In genomic region chr3:177574232-177574856, GRCh38 we compare ENCODE assay signal across 11 cellular contexts.
DNase-seq lines count a peak whose midpoint lies in the region; ATAC-seq and TF ChIP-seq lines count a peak whose summit lies in the region.
"Had no signal": no experiment of that assay in that cellular context is flagged by ENCODE, and none has a peak within 500 bp of the region (broad histone marks: within the 10 kb centered on the region; RNA-seq: fewer than 3 reads in every experiment).

No MANE protein-coding gene starts in this region.

- DNase-seq in H9, result peak; percentile 55
- peak; percentile 71 for DNase-seq in fibroblast of villous mesenchyme (ENCODE audit: low read depth)
- peak; percentile 15 for DNase-seq in progenitor cell of endocrine pancreas (ENCODE audit: low spot score, unreplicated experiment)
- DNase-seq in SK-N-DZ (ENCODE audit: low spot score), result no peak
- DNase-seq in stimulated activated CD4-positive, alpha-beta T cell treated with anti-CD3 and anti-CD28 coated beads, Interleukin-12 subunit alpha, Interleukin-12 subunit beta, amount 100 ng/mL, for 4 hours, result no peak
- DNase-seq in PC-9, result no peak
- DNase-seq: PC-3 had no signal

- H3K36me3 Mint-ChIP-seq in H9 (ENCODE audit: insufficient read depth in 1 of 3, low read depth in 3 of 3), result peaks cover 0 to 10% (median 4%) of the 10 kb centered on the region in 3 experiments; a peak in 4 of 7 replicates
- no peaks in the 10 kb centered on the region for H3K36me3 Mint-ChIP-seq in progenitor cell of endocrine pancreas (ENCODE audit: insufficient read depth)
- H3K36me3 Mint-ChIP-seq: stimulated activated memory B cell treated with anti-CD40 and anti-IgM and Interleukin-4, amounts not matched to agents 10 μg/mL and 1 μg/mL and 100 μg/mL, for 72 hours had no signal

- no peak for TF ChIP-seq CTCF in H9 (conservative IDR thresholded peaks at IDR 0.05)
- no peak for TF ChIP-seq CTCF in fibroblast of villous mesenchyme (IDR thresholded peaks at IDR 0.05; ENCODE audit: insufficient read depth, low read depth, low read length)
- TF ChIP-seq CTCF in progenitor cell of endocrine pancreas (IDR thresholded peaks at IDR 0.05; ENCODE audit: unreplicated experiment), result no peak
- TF ChIP-seq CTCF in PC-9 (conservative IDR thresholded peaks at IDR 0.05), result no peak

- no peak overlapping the region for H3K4ac ChIP-seq in H9 (ENCODE audit: low read depth, low read length)

- no peak overlapping the region for H3K14ac ChIP-seq in H9 (ENCODE audit: insufficient read depth, low read length)

- H3K79me1 ChIP-seq in H9 (ENCODE audit: insufficient read depth, low read depth, low read length, poor library complexity, severe bottlenecking), result no peaks in the 10 kb centered on the region

- BruUV-seq in PC-9 (replicated peaks; lab: Mats Ljungman, UMichigan), result no TSS peak

- no peak overlapping the region for H4K8ac ChIP-seq in H9 (replicated peaks; ENCODE audit: insufficient read length, low read depth, low read length)

- H2BK12ac ChIP-seq in H9 (ENCODE audit: insufficient read length, low read depth, low read length), result no peak overlapping the region

- no peak overlapping the region for H3K18ac ChIP-seq in H9 (ENCODE audit: insufficient read length, low read depth, low read length)

- no peak overlapping the region for H3K9ac ChIP-seq in H9 (ENCODE audit: extremely low read depth, insufficient read length, low read length)

- H2BK5ac ChIP-seq in H9 (ENCODE audit: insufficient read length, low read length), result no peak overlapping the region

- peaks cover 5 to 7% of the 10 kb centered on the region in 2 experiments; a peak in 4 of 5 replicates for H3K9me3 Mint-ChIP-seq in H9
- no peaks in the 10 kb centered on the region for H3K9me3 Mint-ChIP-seq in progenitor cell of endocrine pancreas (ENCODE audit: low read depth)
- H3K9me3 Mint-ChIP-seq: stimulated activated memory B cell treated with anti-CD40 and anti-IgM and Interleukin-4, amounts not matched to agents 10 μg/mL and 1 μg/mL and 100 μg/mL, for 72 hours had no signal

- H2BK120ac ChIP-seq in H9 (ENCODE audit: low read depth, low read length, poor library complexity, severe bottlenecking), result no peak overlapping the region

- H3K4me3 Mint-ChIP-seq in H9 (no peak overlapping the region), progenitor cell of endocrine pancreas (ENCODE audit: low read depth) (no peak overlapping the region)
- H3K4me3 Mint-ChIP-seq: stimulated activated memory B cell treated with anti-CD40 and anti-IgM and Interleukin-4, amounts not matched to agents 10 μg/mL and 1 μg/mL and 100 μg/mL, for 72 hours had no signal

- peaks cover 30 to 34% of the 10 kb centered on the region in 2 experiments for H3K4me1 Mint-ChIP-seq in H9
- peaks cover 4% of the 10 kb centered on the region for H3K4me1 Mint-ChIP-seq in progenitor cell of endocrine pancreas (ENCODE audit: low read depth)

- H3K4me3 ChIP-seq in fibroblast of villous mesenchyme (ENCODE audit: low read depth, low read length), result no peak overlapping the region
- no peak overlapping the region for H3K4me3 ChIP-seq in PC-9

- H3K9me2 ChIP-seq in PC-9 (ENCODE audit: insufficient read depth), result no peaks in the 10 kb centered on the region

- CTCF ChIA-PET in PC-9 (lab: Charles Lee), result interaction anchor here (0.5 kb wide), 1 partner anchor 524 kb away, joined by 15 read pairs; no protein-coding TSS in a partner anchor

- H4K91ac ChIP-seq in H9 (ENCODE audit: insufficient read length, low read depth, low read length), result no peak overlapping the region

- no CpG with 5 or more reads among the region's 7 CpGs for WGBS in H9 (ENCODE audit: extremely low coverage, insufficient read length, low lambda C conversion rate)

- H3K23me2 ChIP-seq in H9 (ENCODE audit: insufficient read length, low read depth, low read length, poor library complexity, severe bottlenecking), result no peaks in the 10 kb centered on the region

- H3K23ac ChIP-seq in H9 (ENCODE audit: insufficient read length, low read depth, low read length), result no peak overlapping the region

- H3K4me1 ChIP-seq in H9 (ENCODE audit: insufficient read depth, low read length) (peaks cover 11% of the 10 kb centered on the region; the same call in 1 of the 2 replicates), PC-9 (replicated peaks; ENCODE audit: insufficient read depth) (no peaks in the 10 kb centered on the region)

- H3K27ac ChIP-seq in H9 (ENCODE audit: insufficient read length, low read depth, low read length) (no peak overlapping the region), PC-9 (no peak overlapping the region)
- H3K27ac ChIP-seq: neutrophil had no signal

- H3T11ph ChIP-seq in H9 (ENCODE audit: low read length), result no peak overlapping the region

- no peaks in the 10 kb centered on the region for H3F3A ChIP-seq in PC-9 (ENCODE audit: insufficient read depth, low read depth)

- no peaks in the 10 kb centered on the region for H3K9me3 ChIP-seq in H9 (ENCODE audit: control insufficient read depth, low read depth, low read length)
- H3K9me3 ChIP-seq in PC-9 (ENCODE audit: insufficient read depth, low read depth), result no peaks in the 10 kb centered on the region
- H3K9me3 ChIP-seq: neutrophil had no signal

- no peak overlapping the region for H2BK20ac ChIP-seq in H9 (ENCODE audit: low read depth, low read length, poor library complexity, severe bottlenecking)

- H3K4me2 ChIP-seq in H9 (ENCODE audit: insufficient read depth, insufficient read length, low read length) (no peak overlapping the region), PC-9 (no peak overlapping the region)

- no peak overlapping the region for H2BK15ac ChIP-seq in H9 (ENCODE audit: low read depth, low read length)

- H2AK5ac ChIP-seq in H9 (ENCODE audit: insufficient read length, low read length), result no peak overlapping the region

- no peaks in the 10 kb centered on the region for H4K20me1 ChIP-seq in H9 (ENCODE audit: control insufficient read depth, insufficient read depth, insufficient read length)
- no peaks in the 10 kb centered on the region for H4K20me1 ChIP-seq in PC-9 (ENCODE audit: insufficient read depth)

- H3K56ac ChIP-seq in H9 (ENCODE audit: insufficient read length, low read depth, low read length), result no peak overlapping the region

- no peak overlapping the region for H2AFZ ChIP-seq in H9 (ENCODE audit: low read length)
- no peak overlapping the region for H2AFZ ChIP-seq in PC-9

- no peaks in the 10 kb centered on the region for H3K79me2 ChIP-seq in H9 (ENCODE audit: insufficient read depth, low read length)
- H3K79me2 ChIP-seq in PC-9 (ENCODE audit: low read depth), result no peaks in the 10 kb centered on the region

- POLR2A ChIA-PET in PC-9 (lab: Charles Lee; ENCODE audit: unreplicated experiment), result no interaction called here

- H3K27me3 ChIP-seq in H9 (ENCODE audit: insufficient read depth, low read length) (no peaks in the 10 kb centered on the region), PC-9 (ENCODE audit: insufficient read depth, low read depth) (no peaks in the 10 kb centered on the region)
- H3K27me3 ChIP-seq: neutrophil had no signal

- no peak for ATAC-seq in HG02973 (IDR thresholded peaks at IDR 0.05; ENCODE audit: unreplicated experiment)
- ATAC-seq: PC-3; stimulated activated memory B cell treated with anti-CD40 and anti-IgM and Interleukin-4, amounts not matched to agents 10 μg/mL and 1 μg/mL and 100 μg/mL, for 72 hours had no signal

- intact Hi-C loops in PC-9 (cut with micrococcal nuclease; ENCODE audit: unreplicated experiment), result no loop called here

- H3K27ac Mint-ChIP-seq in H9 (no peak overlapping the region; a peak in 1 of 7 replicates), progenitor cell of endocrine pancreas (no peak overlapping the region)
- H3K27ac Mint-ChIP-seq: stimulated activated memory B cell treated with anti-CD40 and anti-IgM and Interleukin-4, amounts not matched to agents 10 μg/mL and 1 μg/mL and 100 μg/mL, for 72 hours had no signal

- no peak overlapping the region for H4K5ac ChIP-seq in H9 (ENCODE audit: insufficient read length, low read depth, low read length)

- no peaks in the 10 kb centered on the region; the same call in 1 of the 2 replicates for H3K27me3 Mint-ChIP-seq in H9 (ENCODE audit: low read depth)
- H3K27me3 Mint-ChIP-seq in progenitor cell of endocrine pancreas, result peaks cover 5% of the 10 kb centered on the region
- H3K27me3 Mint-ChIP-seq: stimulated activated memory B cell treated with anti-CD40 and anti-IgM and Interleukin-4, amounts not matched to agents 10 μg/mL and 1 μg/mL and 100 μg/mL, for 72 hours had no signal

- no peaks in the 10 kb centered on the region for H3K36me3 ChIP-seq in PC-9 (ENCODE audit: low read depth)
- H3K36me3 ChIP-seq: neutrophil had no signal

TF ChIP-seq in PFSK-1, 5 proteins besides CTCF, POLR2A, EP300 and RAD21:
- TF ChIP-seq SIN3A (IDR thresholded peaks at IDR 0.05; ENCODE audit: borderline replicate concordance, insufficient read depth, low read length) (no peak), FOXP2 (optimal IDR thresholded peaks at IDR 0.05; ENCODE audit: borderline replicate concordance, extremely low read depth, extremely low read length, insufficient read depth) (peak; percentile 64)

Comparison
In these comparisons a context has a peak if more than half of its experiments do, and no peak if none do; other contexts are left out.
1. DNase-seq: peak in H9 (single experiment), fibroblast of villous mesenchyme (single experiment) and progenitor cell of endocrine pancreas (single experiment); none in SK-N-DZ (single experiment), stimulated activated CD4-positive, alpha-beta T cell treated with anti-CD3 and anti-CD28 coated beads, Interleukin-12 subunit alpha, Interleukin-12 subunit beta, amount 100 ng/mL, for 4 hours (single experiment) and PC-9 (0 of 2).